In genomic region chr6:119643866-119644265, GRCh38 we compare ENCODE assay signal across 15 cellular contexts.
A peak's percentile ranks its signal among the peaks of the same experiment; 100 is the strongest.
DNase-seq lines count a peak whose midpoint lies in the region; ATAC-seq and TF ChIP-seq lines count a peak whose summit lies in the region.
"Had no signal": no experiment of that assay in that cellular context is flagged by ENCODE, and none has a peak within 500 bp of the region (broad histone marks: within the 10 kb centered on the region; RNA-seq: fewer than 3 reads in every experiment).

No MANE protein-coding gene starts in this region.

- DNase-seq in LHCN-M2 (ENCODE audit: low read depth) (peak; percentile 41), adipocyte (ENCODE audit: low read depth) (peak; percentile 36), fibroblast of villous mesenchyme (ENCODE audit: low read depth) (peak; percentile 65), ureter (ENCODE audit: low spot score) (no peak), dermis blood vessel endothelial cell (no peak), HEK293T (ENCODE audit: extremely low spot score) (no peak)
- DNase-seq: GOT3, HCEC 1CT, KG1, NCI-H1694 treated with DMSO at 0.1 percent for 48 hours, NCI-H2081 treated with DMSO at 0.1 percent for 48 hours, NCI-H446 treated with DMSO at 0.1 percent for 48 hours, SIG-M5, SK-N-SH had no signal

- peaks cover 11% of the 10 kb centered on the region for H3K4me1 ChIP-seq in adipocyte (ENCODE audit: control insufficient read depth, insufficient read depth, low read length)

- H3K4me3 ChIP-seq in adipocyte (ENCODE audit: low read length) (no peak overlapping the region), fibroblast of villous mesenchyme (ENCODE audit: low read depth, low read length) (no peak overlapping the region)

- no peak for TF ChIP-seq CTCF in fibroblast of villous mesenchyme (IDR thresholded peaks at IDR 0.05; ENCODE audit: insufficient read depth, low read depth, low read length)

- no peaks in the 10 kb centered on the region for H3K36me3 ChIP-seq in adipocyte (ENCODE audit: control insufficient read depth, insufficient read depth, low read length, severe bottlenecking)

- H3K9me3 ChIP-seq in adipocyte (ENCODE audit: control insufficient read depth, low read length): no peaks in the 10 kb centered on the region
- H3K9me3 ChIP-seq: SK-N-SH had no signal

- no peak overlapping the region for H3K9ac ChIP-seq in adipocyte (ENCODE audit: low read length)
- H3K9ac ChIP-seq: SK-N-SH had no signal

- CTCF ChIA-PET in HEK293T (lab: Yijun Ruan, JAX): no interaction called here

- ATAC-seq in HG03520 (IDR thresholded peaks at IDR 0.05; ENCODE audit: unreplicated experiment): no peak

- H3K27me3 ChIP-seq in adipocyte (replicated peaks; ENCODE audit: control insufficient read depth, insufficient read depth, low read length): no peaks in the 10 kb centered on the region

- POLR2A ChIA-PET in HEK293T (lab: Yijun Ruan, JAX): no interaction called here

TF ChIP-seq in HEK293T, 16 proteins besides CTCF, POLR2A, EP300 and RAD21:
- TF ChIP-seq SUZ12 (IDR thresholded peaks at IDR 0.05) (no peak), FOXA1 (IDR thresholded peaks at IDR 0.05) (no peak), SP1 (IDR thresholded peaks at IDR 0.05) (no peak), ARNT (IDR thresholded peaks at IDR 0.05) (no peak), FOXK2 (IDR thresholded peaks at IDR 0.05) (no peak), LEF1 (IDR thresholded peaks at IDR 0.05; ENCODE audit: borderline replicate concordance) (no peak), L3MBTL2 (conservative IDR thresholded peaks at IDR 0.05) (no peak), PKNOX1 (IDR thresholded peaks at IDR 0.05) (no peak), HDGF (IDR thresholded peaks at IDR 0.05; ENCODE audit: borderline replicate concordance) (no peak), FOXM1 (IDR thresholded peaks at IDR 0.05; ENCODE audit: borderline replicate concordance) (no peak), ZNF384 (IDR thresholded peaks at IDR 0.05) (no peak), CTBP1 (IDR thresholded peaks at IDR 0.05; ENCODE audit: borderline replicate concordance) (no peak)
TF ChIP-seq in HEK293T: peak in this region for 0.

Comparison
In these comparisons a context has a peak if more than half of its experiments do, and no peak if none do; other contexts are left out.
1. DNase-seq: peak in LHCN-M2 (single experiment), adipocyte (single experiment) and fibroblast of villous mesenchyme (single experiment); none in ureter (single experiment), dermis blood vessel endothelial cell (single experiment) and HEK293T (single experiment).